ENCODE assay signal across 1 cellular context in the genomic region with DNA sequence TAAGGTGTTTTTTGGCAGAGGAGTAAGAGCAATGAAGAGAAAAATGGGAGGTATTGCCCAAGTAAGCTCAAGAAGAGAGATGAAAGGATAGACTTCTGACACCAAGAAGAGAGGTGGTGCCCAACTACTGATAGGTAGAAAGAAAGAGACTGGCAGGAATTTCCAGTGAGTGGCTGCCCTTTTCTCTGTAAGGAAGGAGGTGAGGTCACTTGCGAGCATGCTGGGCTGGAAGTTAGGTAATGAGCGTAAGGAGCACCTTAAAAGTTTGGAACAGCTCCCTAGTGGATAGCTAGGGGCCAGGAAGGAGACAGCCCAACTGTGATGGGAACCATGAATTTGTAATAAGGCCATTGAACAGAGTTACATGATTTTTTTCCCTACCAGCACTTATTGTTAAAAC.
TF ChIP-seq lines count a peak whose summit lies in the region.

No MANE protein-coding gene starts in this region.

TF ChIP-seq in WTC11, 78 proteins besides CTCF, POLR2A, EP300 and RAD21 (continued from another document):
- TF ChIP-seq, protein P1, sequence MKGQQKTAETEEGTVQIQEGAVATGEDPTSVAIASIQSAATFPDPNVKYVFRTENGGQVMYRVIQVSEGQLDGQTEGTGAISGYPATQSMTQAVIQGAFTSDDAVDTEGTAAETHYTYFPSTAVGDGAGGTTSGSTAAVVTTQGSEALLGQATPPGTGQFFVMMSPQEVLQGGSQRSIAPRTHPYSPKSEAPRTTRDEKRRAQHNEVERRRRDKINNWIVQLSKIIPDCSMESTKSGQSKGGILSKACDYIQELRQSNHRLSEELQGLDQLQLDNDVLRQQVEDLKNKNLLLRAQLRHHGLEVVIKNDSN (CRISPR knock-in tag; IDR thresholded peaks at IDR 0.05), result no peak
- TF ChIP-seq, protein P2, sequence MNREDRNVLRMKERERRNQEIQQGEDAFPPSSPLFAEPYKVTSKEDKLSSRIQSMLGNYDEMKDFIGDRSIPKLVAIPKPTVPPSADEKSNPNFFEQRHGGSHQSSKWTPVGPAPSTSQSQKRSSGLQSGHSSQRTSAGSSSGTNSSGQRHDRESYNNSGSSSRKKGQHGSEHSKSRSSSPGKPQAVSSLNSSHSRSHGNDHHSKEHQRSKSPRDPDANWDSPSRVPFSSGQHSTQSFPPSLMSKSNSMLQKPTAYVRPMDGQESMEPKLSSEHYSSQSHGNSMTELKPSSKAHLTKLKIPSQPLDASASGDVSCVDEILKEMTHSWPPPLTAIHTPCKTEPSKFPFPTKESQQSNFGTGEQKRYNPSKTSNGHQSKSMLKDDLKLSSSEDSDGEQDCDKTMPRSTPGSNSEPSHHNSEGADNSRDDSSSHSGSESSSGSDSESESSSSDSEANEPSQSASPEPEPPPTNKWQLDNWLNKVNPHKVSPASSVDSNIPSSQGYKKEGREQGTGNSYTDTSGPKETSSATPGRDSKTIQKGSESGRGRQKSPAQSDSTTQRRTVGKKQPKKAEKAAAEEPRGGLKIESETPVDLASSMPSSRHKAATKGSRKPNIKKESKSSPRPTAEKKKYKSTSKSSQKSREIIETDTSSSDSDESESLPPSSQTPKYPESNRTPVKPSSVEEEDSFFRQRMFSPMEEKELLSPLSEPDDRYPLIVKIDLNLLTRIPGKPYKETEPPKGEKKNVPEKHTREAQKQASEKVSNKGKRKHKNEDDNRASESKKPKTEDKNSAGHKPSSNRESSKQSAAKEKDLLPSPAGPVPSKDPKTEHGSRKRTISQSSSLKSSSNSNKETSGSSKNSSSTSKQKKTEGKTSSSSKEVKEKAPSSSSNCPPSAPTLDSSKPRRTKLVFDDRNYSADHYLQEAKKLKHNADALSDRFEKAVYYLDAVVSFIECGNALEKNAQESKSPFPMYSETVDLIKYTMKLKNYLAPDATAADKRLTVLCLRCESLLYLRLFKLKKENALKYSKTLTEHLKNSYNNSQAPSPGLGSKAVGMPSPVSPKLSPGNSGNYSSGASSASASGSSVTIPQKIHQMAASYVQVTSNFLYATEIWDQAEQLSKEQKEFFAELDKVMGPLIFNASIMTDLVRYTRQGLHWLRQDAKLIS (CRISPR knock-in tag; IDR thresholded peaks at IDR 0.05; ENCODE audit: borderline replicate concordance), result no peak
- TF ChIP-seq SOX15 (CRISPR knock-in tag; IDR thresholded peaks at IDR 0.05) (no peak), OVOL2 (CRISPR knock-in tag; IDR thresholded peaks at IDR 0.05; ENCODE audit: borderline replicate concordance) (no peak), TEAD1 (CRISPR knock-in tag; IDR thresholded peaks at IDR 0.05) (no peak), GABPB1 (CRISPR knock-in tag; IDR thresholded peaks at IDR 0.05) (no peak)
- TF ChIP-seq, protein P3, sequence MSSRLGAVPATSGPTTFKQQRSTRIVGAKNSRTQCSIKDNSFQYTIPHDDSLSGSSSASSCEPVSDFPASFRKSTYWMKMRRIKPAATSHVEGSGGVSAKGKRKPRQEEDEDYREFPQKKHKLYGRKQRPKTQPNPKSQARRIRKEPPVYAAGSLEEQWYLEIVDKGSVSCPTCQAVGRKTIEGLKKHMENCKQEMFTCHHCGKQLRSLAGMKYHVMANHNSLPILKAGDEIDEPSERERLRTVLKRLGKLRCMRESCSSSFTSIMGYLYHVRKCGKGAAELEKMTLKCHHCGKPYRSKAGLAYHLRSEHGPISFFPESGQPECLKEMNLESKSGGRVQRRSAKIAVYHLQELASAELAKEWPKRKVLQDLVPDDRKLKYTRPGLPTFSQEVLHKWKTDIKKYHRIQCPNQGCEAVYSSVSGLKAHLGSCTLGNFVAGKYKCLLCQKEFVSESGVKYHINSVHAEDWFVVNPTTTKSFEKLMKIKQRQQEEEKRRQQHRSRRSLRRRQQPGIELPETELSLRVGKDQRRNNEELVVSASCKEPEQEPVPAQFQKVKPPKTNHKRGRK (CRISPR knock-in tag; IDR thresholded peaks at IDR 0.05; ENCODE audit: borderline replicate concordance), result no peak
- TF ChIP-seq, protein P4, sequence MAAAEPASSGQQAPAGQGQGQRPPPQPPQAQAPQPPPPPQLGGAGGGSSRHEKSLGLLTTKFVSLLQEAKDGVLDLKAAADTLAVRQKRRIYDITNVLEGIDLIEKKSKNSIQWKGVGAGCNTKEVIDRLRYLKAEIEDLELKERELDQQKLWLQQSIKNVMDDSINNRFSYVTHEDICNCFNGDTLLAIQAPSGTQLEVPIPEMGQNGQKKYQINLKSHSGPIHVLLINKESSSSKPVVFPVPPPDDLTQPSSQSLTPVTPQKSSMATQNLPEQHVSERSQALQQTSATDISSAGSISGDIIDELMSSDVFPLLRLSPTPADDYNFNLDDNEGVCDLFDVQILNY (CRISPR knock-in tag; IDR thresholded peaks at IDR 0.05), result no peak
- TF ChIP-seq, protein P5, sequence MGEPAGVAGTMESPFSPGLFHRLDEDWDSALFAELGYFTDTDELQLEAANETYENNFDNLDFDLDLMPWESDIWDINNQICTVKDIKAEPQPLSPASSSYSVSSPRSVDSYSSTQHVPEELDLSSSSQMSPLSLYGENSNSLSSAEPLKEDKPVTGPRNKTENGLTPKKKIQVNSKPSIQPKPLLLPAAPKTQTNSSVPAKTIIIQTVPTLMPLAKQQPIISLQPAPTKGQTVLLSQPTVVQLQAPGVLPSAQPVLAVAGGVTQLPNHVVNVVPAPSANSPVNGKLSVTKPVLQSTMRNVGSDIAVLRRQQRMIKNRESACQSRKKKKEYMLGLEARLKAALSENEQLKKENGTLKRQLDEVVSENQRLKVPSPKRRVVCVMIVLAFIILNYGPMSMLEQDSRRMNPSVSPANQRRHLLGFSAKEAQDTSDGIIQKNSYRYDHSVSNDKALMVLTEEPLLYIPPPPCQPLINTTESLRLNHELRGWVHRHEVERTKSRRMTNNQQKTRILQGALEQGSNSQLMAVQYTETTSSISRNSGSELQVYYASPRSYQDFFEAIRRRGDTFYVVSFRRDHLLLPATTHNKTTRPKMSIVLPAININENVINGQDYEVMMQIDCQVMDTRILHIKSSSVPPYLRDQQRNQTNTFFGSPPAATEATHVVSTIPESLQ (CRISPR knock-in tag; IDR thresholded peaks at IDR 0.05), result no peak
